26 cellular contexts compared by ENCODE assay signal in genomic region chr7:47278043-47278442, GRCh38.
"Had no signal": no experiment of that assay in that cellular context is flagged by ENCODE, and none has a peak within 500 bp of the region (broad histone marks: within the 10 kb centered on the region; RNA-seq: fewer than 3 reads in every experiment).

No MANE protein-coding gene starts in this region.

- H3K27ac Mint-ChIP-seq: activated B cell treated with CpG ODN at 0.5 μM for 24 hours; activated CD8-positive, alpha-beta T cell treated with anti-CD3 and anti-CD28 coated beads for 36 hours; activated naive CD8-positive, alpha-beta T cell; activated T-helper 17 cell treated with anti-CD3 and anti-CD28 coated beads, Interleukin-2, amount 50 U/mL, for 72 hours; T-helper 17 cell; T-helper 2 cell treated with Interferon-gamma antibody and Interleukin-4, amounts not matched to agents 5 μg/mL and 100 μg/mL, for 36 hours had no signal

- DNase-seq: activated B cell treated with CpG ODN at 0.5 μM for 24 hours; activated CD4-positive, alpha-beta T cell treated with anti-CD3 and anti-CD28 coated beads for 48 hours; activated CD4-positive, alpha-beta T cell treated with anti-CD3 and anti-CD28 coated beads, Interleukin-2, amount 50 U/mL, for 1 hour; activated CD4-positive, alpha-beta T cell treated with anti-CD3 and anti-CD28 coated beads, Interleukin-2, amount 50 U/mL, for 48 hours; activated CD8-positive, alpha-beta memory T cell treated with anti-CD3 and anti-CD28 coated beads for 24 hours; activated CD8-positive, alpha-beta T cell treated with anti-CD3 and anti-CD28 coated beads for 36 hours; activated effector memory CD4-positive, alpha-beta T cell treated with Interleukin-2 at 50 U/mL for 16 hours; activated gamma-delta T cell treated with Interleukin-2 at 50 U/mL for 16 hours; activated naive CD4-positive, alpha-beta T cell treated with anti-CD3 and anti-CD28 coated beads, Interleukin-2, amount 50 U/mL, for 16 hours; activated naive CD4-positive, alpha-beta T cell treated with Interleukin-2 at 50 U/mL for 16 hours; activated T-cell treated with anti-CD3 and anti-CD28 coated beads, Interleukin-2, amount 50 U/mL, for 4 hours; amniotic stem cell; anterior cingulate cortex; brain microvascular endothelial cell; caudate nucleus; effector CD8-positive, alpha-beta T cell; esophagus squamous epithelium; T-helper 1 cell; T-helper 17 cell; T1000; WERI-Rb-1 had no signal

- H3K36me3 Mint-ChIP-seq: activated naive CD8-positive, alpha-beta T cell had no signal

- H3K9me3 ChIP-seq: esophagus squamous epithelium had no signal

- H3K9me3 Mint-ChIP-seq: activated B cell treated with CpG ODN at 0.5 μM for 24 hours; activated CD8-positive, alpha-beta T cell treated with anti-CD3 and anti-CD28 coated beads for 36 hours; activated T-cell treated with anti-CD3 and anti-CD28 coated beads, Interleukin-2, amount 50 U/mL, for 4 hours; activated T-helper 17 cell treated with anti-CD3 and anti-CD28 coated beads, Interleukin-2, amount 50 U/mL, for 72 hours; T-helper 2 cell treated with Interferon-gamma antibody and Interleukin-4, amounts not matched to agents 5 μg/mL and 100 μg/mL, for 36 hours had no signal

- H3K4me1 ChIP-seq: esophagus squamous epithelium had no signal

- H3K27me3 ChIP-seq: brain microvascular endothelial cell, esophagus squamous epithelium had no signal

- H3K27me3 Mint-ChIP-seq: activated B cell treated with CpG ODN at 0.5 μM for 24 hours; activated CD8-positive, alpha-beta T cell treated with anti-CD3 and anti-CD28 coated beads for 36 hours; activated T-helper 17 cell treated with anti-CD3 and anti-CD28 coated beads, Interleukin-2, amount 50 U/mL, for 72 hours; T-helper 17 cell had no signal

- H3K27ac ChIP-seq: brain microvascular endothelial cell, epithelial cell of prostate, esophagus squamous epithelium, WERI-Rb-1 had no signal

- ATAC-seq: activated CD4-positive, CD25-positive, alpha-beta regulatory T cell treated with anti-CD3 and anti-CD28 coated beads, Interleukin-2, amount 50 U/mL, for 24 hours; activated CD8-positive, alpha-beta T cell treated with anti-CD3 and anti-CD28 coated beads for 36 hours; activated T-cell treated with anti-CD3 and anti-CD28 coated beads, Interleukin-2, amount 50 U/mL, for 4 hours; activated T-helper 17 cell treated with anti-CD3 and anti-CD28 coated beads, Interleukin-2, amount 50 U/mL, for 72 hours; T-helper 17 cell had no signal

- H3K4me3 Mint-ChIP-seq: activated B cell treated with CpG ODN at 0.5 μM for 24 hours; activated CD8-positive, alpha-beta T cell treated with anti-CD3 and anti-CD28 coated beads for 36 hours; activated naive CD8-positive, alpha-beta T cell; activated T-cell treated with anti-CD3 and anti-CD28 coated beads, Interleukin-2, amount 50 U/mL, for 4 hours; activated T-helper 17 cell treated with anti-CD3 and anti-CD28 coated beads, Interleukin-2, amount 50 U/mL, for 72 hours; T-helper 17 cell; T-helper 2 cell treated with Interferon-gamma antibody and Interleukin-4, amounts not matched to agents 5 μg/mL and 100 μg/mL, for 36 hours had no signal

- H3K36me3 ChIP-seq: WERI-Rb-1 had no signal

- H3K4me3 ChIP-seq: esophagus squamous epithelium had no signal

- H3K4me1 Mint-ChIP-seq: activated T-helper 17 cell treated with anti-CD3 and anti-CD28 coated beads, Interleukin-2, amount 50 U/mL, for 72 hours; T-helper 17 cell had no signal
